Comparison of ENCODE assay signal across 8 cellular contexts in the genomic region with DNA sequence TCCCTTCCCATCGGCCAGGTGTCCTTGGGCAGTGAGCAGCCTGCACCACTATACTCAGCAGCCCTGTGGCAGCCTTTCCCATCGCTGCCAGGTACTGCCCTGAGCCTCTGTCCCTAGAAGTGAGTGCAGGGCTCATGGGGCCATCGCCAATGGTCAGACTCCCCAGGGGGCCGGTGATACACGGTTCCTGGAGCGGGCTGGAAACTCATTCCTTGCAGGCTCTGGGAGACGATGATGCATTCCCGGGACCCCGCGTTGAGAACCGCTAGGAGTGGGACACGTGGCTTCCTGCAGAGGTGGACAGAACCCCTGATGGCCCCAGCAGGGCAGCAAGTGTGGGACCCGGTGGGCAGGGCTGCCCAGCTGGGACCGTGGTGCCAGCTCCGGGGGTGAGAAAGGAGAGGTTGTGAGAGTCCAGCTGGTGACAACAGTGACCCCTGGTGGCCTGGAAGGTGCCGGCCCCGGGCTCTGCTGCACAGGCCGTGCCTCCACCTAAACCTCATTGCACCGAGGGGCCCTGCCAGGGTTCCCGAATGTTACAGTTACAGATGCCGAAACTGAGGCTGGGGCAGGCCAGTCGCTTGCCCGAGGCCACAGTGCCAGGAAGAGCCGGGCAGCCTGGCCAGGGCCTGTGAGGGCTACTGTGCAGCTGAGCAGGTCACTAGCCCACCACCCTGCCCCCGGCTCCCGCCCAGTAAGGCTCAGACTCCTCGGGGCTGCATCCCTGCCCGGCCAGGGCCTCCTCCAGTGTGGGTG. TPM values are rescaled to one million over a fixed set of nuclear protein-coding genes. Genes with fewer than 3 reads are reported as not detected.
A peak's percentile ranks its signal among the peaks of the same experiment; 100 is the strongest.
DNase-seq lines count a peak whose midpoint lies in the region; FAIRE-seq lines count a peak whose summit lies in the region.

No MANE protein-coding gene starts in this region.

- FAIRE-seq in urothelium cell line (lab: Jason Lieb, UNC): no peak

- no peaks in the 10 kb centered on the region for H3K4me1 ChIP-seq in SJCRH30

- H3K9me3 ChIP-seq in SJCRH30 (replicated peaks): no peaks in the 10 kb centered on the region

- no peaks in the 10 kb centered on the region for H3K27me3 ChIP-seq in SJCRH30

- DNase-seq in NCI-H1105 (lab: John Stamatoyannopoulos, UW) (peak; percentile 5), NCI-H1105 treated with DMSO at 0.1 percent for 48 hours (lab: John Stamatoyannopoulos, UW) (no peak), HK-2 (ENCODE audit: unreplicated experiment) (peak; percentile 68), SJCRH30 (peak; percentile 40 to 62), germinal center (ENCODE audit: low spot score) (peak; percentile 80), pons (ENCODE audit: low spot score) (peak; percentile 62), urothelium cell line (ENCODE audit: low spot score) (peak; percentile 80)
- DNase-seq in activated gamma-delta T cell treated with anti-CD3 and anti-CD28 coated beads, Interleukin-2, amount 50 U/mL, for 16 hours (ENCODE audit: low read depth): peak; percentile 58

- no peaks in the 10 kb centered on the region for H3K36me3 ChIP-seq in SJCRH30

- H3K27ac ChIP-seq in SJCRH30: no peak overlapping the region

- H3K4me3 ChIP-seq in SJCRH30: no peak overlapping the region

RNA-seq across cellular contexts. Expression of gene FBRSL1, which starts 33.8 kb away (rescaled TPM):
- 15.6 and 15.7 TPM in 2 replicates for total RNA-seq in SJCRH30 (2014; rRNA removed; shearing (Covaris generic))
